1 cellular context compared by ENCODE assay signal in the genomic region with DNA sequence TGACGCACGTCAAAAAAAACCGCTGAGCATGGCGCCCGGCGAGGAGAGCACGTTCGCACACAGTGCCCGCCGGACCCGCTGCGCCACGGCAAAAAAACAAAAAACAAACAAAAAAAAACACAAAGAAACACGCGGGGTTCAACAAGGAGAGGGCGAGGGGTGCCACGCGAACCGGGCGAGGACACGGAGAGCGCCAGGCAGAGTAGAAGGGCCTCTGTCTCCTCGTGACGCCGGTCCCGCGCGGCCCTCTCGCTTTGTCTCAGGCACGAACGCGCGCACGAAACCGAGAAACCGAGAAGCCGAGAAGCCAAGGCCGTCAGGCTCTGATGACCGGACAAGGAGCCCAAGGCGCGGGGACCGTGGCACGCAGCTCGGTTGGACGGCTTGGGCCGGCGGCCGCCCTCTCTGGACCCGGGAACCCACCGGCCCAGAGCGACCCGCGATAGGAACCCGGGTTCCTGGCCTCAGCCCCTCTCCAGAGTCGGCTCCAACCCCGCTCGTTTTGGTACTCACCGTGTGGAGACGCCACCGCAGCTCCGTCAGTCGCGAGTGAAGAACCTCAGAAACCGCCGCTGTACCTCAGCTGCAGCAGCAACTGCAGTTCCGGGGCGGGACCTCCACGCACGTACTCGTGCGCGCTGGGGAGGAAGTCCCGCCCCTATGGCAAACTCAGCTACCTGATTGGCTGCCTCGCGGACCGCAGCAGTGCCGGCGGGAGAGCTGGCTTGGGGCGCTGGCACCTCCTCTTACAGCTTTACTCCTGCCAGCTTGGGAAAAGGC.
TF ChIP-seq lines count a peak whose summit lies in the region.

A gene with protein sequence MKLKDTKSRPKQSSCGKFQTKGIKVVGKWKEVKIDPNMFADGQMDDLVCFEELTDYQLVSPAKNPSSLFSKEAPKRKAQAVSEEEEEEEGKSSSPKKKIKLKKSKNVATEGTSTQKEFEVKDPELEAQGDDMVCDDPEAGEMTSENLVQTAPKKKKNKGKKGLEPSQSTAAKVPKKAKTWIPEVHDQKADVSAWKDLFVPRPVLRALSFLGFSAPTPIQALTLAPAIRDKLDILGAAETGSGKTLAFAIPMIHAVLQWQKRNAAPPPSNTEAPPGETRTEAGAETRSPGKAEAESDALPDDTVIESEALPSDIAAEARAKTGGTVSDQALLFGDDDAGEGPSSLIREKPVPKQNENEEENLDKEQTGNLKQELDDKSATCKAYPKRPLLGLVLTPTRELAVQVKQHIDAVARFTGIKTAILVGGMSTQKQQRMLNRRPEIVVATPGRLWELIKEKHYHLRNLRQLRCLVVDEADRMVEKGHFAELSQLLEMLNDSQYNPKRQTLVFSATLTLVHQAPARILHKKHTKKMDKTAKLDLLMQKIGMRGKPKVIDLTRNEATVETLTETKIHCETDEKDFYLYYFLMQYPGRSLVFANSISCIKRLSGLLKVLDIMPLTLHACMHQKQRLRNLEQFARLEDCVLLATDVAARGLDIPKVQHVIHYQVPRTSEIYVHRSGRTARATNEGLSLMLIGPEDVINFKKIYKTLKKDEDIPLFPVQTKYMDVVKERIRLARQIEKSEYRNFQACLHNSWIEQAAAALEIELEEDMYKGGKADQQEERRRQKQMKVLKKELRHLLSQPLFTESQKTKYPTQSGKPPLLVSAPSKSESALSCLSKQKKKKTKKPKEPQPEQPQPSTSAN (minus strand): TSS at position 597 of the 780 bp plus-strand sequence. CDS start 1,460 bp downstream, outside the sequence.
A gene with protein sequence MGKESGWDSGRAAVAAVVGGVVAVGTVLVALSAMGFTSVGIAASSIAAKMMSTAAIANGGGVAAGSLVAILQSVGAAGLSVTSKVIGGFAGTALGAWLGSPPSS (plus strand): TSS at position 705 of the 780 bp plus-strand sequence. CDS start 15,628 bp downstream, outside the sequence.

TF ChIP-seq in HepG2, 621 proteins besides CTCF, POLR2A, EP300 and RAD21 (continues in another document):
- TF ChIP-seq, protein P1, sequence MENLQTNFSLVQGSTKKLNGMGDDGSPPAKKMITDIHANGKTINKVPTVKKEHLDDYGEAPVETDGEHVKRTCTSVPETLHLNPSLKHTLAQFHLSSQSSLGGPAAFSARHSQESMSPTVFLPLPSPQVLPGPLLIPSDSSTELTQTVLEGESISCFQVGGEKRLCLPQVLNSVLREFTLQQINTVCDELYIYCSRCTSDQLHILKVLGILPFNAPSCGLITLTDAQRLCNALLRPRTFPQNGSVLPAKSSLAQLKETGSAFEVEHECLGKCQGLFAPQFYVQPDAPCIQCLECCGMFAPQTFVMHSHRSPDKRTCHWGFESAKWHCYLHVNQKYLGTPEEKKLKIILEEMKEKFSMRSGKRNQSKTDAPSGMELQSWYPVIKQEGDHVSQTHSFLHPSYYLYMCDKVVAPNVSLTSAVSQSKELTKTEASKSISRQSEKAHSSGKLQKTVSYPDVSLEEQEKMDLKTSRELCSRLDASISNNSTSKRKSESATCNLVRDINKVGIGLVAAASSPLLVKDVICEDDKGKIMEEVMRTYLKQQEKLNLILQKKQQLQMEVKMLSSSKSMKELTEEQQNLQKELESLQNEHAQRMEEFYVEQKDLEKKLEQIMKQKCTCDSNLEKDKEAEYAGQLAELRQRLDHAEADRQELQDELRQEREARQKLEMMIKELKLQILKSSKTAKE (CRISPR knock-in tag; IDR thresholded peaks at IDR 0.05; ENCODE audit: borderline replicate concordance) = 0 out of 2 replicates have a peak, but pooled peaks have one; percentile 18
- TF ChIP-seq ZNF484 (CRISPR knock-in tag; IDR thresholded peaks at IDR 0.05; ENCODE audit: borderline replicate concordance, low read depth) (no peak), ZNF782 (CRISPR knock-in tag; IDR thresholded peaks at IDR 0.05; ENCODE audit: borderline replicate concordance) (peak; percentile 46; the same call in 1 of the 2 replicates), ZKSCAN5 (CRISPR knock-in tag; IDR thresholded peaks at IDR 0.05) (no peak), MAFF (IDR thresholded peaks at IDR 0.05; ENCODE audit: low read depth, low read length) (no peak), GLI4 (CRISPR knock-in tag; IDR thresholded peaks at IDR 0.05; ENCODE audit: borderline replicate concordance) (no peak), HNRNPH1 (optimal IDR thresholded peaks at IDR 0.05; ENCODE audit: low read depth, low read length) (no peak), KDM4B (CRISPR knock-in tag; IDR thresholded peaks at IDR 0.05) (0 out of 2 replicates have a peak, but pooled peaks have one; percentile 48), NRL (CRISPR knock-in tag; IDR thresholded peaks at IDR 0.05; ENCODE audit: borderline replicate concordance) (peak; percentile 90), KDM5A (IDR thresholded peaks at IDR 0.05; ENCODE audit: borderline replicate concordance, low read length) (peak; percentile 52; the same call in 1 of the 2 replicates), MIER3 (CRISPR knock-in tag; IDR thresholded peaks at IDR 0.05; ENCODE audit: borderline replicate concordance) (no peak), SATB2 (CRISPR knock-in tag; IDR thresholded peaks at IDR 0.05) (peak; percentile 16; the same call in 1 of the 2 replicates), NFATC3 (CRISPR knock-in tag; IDR thresholded peaks at IDR 0.05) (0 out of 2 replicates have a peak, but pooled peaks have one; percentile 56), HES4 (CRISPR knock-in tag; IDR thresholded peaks at IDR 0.05; ENCODE audit: borderline replicate concordance) (0 out of 2 replicates have a peak, but pooled peaks have one; percentile 43), KAT7 (CRISPR knock-in tag; IDR thresholded peaks at IDR 0.05; ENCODE audit: borderline replicate concordance) (peak; percentile 65; the same call in 1 of the 2 replicates), ZNF775 (CRISPR knock-in tag; IDR thresholded peaks at IDR 0.05; ENCODE audit: borderline replicate concordance) (no peak), STAG1 (CRISPR knock-in tag; IDR thresholded peaks at IDR 0.05) (no peak), ZNF543 (CRISPR knock-in tag; IDR thresholded peaks at IDR 0.05) (peak; percentile 22; the same call in 1 of the 2 replicates), CBX5 (CRISPR knock-in tag; IDR thresholded peaks at IDR 0.05; ENCODE audit: borderline replicate concordance) (no peak), MTF1 (CRISPR knock-in tag; IDR thresholded peaks at IDR 0.05) (no peak; the same call in 1 of the 2 replicates), DR1 (CRISPR knock-in tag; IDR thresholded peaks at IDR 0.05) (peak; percentile 55; the same call in 1 of the 2 replicates), ATF7-NPFF (CRISPR knock-in tag; IDR thresholded peaks at IDR 0.05; ENCODE audit: low read depth) (peak; percentile 48; the same call in 1 of the 2 replicates), ZNF709 (CRISPR knock-in tag; IDR thresholded peaks at IDR 0.05) (peak; percentile 38; the same call in 1 of the 2 replicates), ZNF124 (CRISPR knock-in tag; IDR thresholded peaks at IDR 0.05) (0 out of 2 replicates have a peak, but pooled peaks have one; percentile 29)
- TF ChIP-seq, protein P2, sequence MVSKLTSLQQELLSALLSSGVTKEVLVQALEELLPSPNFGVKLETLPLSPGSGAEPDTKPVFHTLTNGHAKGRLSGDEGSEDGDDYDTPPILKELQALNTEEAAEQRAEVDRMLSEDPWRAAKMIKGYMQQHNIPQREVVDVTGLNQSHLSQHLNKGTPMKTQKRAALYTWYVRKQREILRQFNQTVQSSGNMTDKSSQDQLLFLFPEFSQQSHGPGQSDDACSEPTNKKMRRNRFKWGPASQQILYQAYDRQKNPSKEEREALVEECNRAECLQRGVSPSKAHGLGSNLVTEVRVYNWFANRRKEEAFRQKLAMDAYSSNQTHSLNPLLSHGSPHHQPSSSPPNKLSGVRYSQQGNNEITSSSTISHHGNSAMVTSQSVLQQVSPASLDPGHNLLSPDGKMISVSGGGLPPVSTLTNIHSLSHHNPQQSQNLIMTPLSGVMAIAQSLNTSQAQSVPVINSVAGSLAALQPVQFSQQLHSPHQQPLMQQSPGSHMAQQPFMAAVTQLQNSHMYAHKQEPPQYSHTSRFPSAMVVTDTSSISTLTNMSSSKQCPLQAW (CRISPR knock-in tag; IDR thresholded peaks at IDR 0.05) = no peak; the same call in 1 of the 2 replicates
- TF ChIP-seq, protein P3, sequence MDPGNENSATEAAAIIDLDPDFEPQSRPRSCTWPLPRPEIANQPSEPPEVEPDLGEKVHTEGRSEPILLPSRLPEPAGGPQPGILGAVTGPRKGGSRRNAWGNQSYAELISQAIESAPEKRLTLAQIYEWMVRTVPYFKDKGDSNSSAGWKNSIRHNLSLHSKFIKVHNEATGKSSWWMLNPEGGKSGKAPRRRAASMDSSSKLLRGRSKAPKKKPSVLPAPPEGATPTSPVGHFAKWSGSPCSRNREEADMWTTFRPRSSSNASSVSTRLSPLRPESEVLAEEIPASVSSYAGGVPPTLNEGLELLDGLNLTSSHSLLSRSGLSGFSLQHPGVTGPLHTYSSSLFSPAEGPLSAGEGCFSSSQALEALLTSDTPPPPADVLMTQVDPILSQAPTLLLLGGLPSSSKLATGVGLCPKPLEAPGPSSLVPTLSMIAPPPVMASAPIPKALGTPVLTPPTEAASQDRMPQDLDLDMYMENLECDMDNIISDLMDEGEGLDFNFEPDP (CRISPR knock-in tag; conservative IDR thresholded peaks at IDR 0.05) = no peak
- TF ChIP-seq, protein P4, sequence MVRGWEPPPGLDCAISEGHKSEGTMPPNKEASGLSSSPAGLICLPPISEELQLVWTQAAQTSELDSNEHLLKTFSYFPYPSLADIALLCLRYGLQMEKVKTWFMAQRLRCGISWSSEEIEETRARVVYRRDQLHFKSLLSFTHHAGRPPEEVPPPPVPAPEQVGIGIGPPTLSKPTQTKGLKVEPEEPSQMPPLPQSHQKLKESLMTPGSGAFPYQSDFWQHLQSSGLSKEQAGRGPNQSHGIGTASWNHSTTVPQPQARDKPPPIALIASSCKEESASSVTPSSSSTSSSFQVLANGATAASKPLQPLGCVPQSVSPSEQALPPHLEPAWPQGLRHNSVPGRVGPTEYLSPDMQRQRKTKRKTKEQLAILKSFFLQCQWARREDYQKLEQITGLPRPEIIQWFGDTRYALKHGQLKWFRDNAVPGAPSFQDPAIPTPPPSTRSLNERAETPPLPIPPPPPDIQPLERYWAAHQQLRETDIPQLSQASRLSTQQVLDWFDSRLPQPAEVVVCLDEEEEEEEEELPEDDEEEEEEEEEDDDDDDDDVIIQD (CRISPR knock-in tag; IDR thresholded peaks at IDR 0.05; ENCODE audit: low read depth) = no peak
- TF ChIP-seq, protein P5, sequence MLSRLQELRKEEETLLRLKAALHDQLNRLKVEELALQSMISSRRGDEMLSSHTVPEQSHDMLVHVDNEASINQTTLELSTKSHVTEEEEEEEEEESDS (CRISPR knock-in tag; IDR thresholded peaks at IDR 0.05; ENCODE audit: borderline replicate concordance) = no peak
- TF ChIP-seq, protein P6, sequence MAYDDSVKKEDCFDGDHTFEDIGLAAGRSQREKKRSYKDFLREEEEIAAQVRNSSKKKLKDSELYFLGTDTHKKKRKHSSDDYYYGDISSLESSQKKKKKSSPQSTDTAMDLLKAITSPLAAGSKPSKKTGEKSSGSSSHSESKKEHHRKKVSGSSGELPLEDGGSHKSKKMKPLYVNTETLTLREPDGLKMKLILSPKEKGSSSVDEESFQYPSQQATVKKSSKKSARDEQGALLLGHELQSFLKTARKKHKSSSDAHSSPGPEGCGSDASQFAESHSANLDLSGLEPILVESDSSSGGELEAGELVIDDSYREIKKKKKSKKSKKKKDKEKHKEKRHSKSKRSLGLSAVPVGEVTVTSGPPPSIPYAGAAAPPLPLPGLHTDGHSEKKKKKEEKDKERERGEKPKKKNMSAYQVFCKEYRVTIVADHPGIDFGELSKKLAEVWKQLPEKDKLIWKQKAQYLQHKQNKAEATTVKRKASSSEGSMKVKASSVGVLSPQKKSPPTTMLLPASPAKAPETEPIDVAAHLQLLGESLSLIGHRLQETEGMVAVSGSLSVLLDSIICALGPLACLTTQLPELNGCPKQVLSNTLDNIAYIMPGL (CRISPR knock-in tag; IDR thresholded peaks at IDR 0.05; ENCODE audit: borderline replicate concordance in 1 of 2, low read depth in 1 of 2) = peak in 1 of 2 experiments; percentile 42; a peak in 1 of 4 replicates
- TF ChIP-seq, protein P7, sequence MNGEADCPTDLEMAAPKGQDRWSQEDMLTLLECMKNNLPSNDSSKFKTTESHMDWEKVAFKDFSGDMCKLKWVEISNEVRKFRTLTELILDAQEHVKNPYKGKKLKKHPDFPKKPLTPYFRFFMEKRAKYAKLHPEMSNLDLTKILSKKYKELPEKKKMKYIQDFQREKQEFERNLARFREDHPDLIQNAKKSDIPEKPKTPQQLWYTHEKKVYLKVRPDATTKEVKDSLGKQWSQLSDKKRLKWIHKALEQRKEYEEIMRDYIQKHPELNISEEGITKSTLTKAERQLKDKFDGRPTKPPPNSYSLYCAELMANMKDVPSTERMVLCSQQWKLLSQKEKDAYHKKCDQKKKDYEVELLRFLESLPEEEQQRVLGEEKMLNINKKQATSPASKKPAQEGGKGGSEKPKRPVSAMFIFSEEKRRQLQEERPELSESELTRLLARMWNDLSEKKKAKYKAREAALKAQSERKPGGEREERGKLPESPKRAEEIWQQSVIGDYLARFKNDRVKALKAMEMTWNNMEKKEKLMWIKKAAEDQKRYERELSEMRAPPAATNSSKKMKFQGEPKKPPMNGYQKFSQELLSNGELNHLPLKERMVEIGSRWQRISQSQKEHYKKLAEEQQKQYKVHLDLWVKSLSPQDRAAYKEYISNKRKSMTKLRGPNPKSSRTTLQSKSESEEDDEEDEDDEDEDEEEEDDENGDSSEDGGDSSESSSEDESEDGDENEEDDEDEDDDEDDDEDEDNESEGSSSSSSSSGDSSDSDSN (CRISPR knock-in tag; IDR thresholded peaks at IDR 0.05) = peak; percentile 50; the same call in 1 of the 2 replicates
- TF ChIP-seq, protein P8, sequence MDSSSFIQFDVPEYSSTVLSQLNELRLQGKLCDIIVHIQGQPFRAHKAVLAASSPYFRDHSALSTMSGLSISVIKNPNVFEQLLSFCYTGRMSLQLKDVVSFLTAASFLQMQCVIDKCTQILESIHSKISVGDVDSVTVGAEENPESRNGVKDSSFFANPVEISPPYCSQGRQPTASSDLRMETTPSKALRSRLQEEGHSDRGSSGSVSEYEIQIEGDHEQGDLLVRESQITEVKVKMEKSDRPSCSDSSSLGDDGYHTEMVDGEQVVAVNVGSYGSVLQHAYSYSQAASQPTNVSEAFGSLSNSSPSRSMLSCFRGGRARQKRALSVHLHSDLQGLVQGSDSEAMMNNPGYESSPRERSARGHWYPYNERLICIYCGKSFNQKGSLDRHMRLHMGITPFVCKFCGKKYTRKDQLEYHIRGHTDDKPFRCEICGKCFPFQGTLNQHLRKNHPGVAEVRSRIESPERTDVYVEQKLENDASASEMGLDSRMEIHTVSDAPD (CRISPR knock-in tag; IDR thresholded peaks at IDR 0.05) = no peak
- TF ChIP-seq, protein P9, sequence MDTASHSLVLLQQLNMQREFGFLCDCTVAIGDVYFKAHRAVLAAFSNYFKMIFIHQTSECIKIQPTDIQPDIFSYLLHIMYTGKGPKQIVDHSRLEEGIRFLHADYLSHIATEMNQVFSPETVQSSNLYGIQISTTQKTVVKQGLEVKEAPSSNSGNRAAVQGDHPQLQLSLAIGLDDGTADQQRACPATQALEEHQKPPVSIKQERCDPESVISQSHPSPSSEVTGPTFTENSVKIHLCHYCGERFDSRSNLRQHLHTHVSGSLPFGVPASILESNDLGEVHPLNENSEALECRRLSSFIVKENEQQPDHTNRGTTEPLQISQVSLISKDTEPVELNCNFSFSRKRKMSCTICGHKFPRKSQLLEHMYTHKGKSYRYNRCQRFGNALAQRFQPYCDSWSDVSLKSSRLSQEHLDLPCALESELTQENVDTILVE (CRISPR knock-in tag; IDR thresholded peaks at IDR 0.05) = no peak
- TF ChIP-seq, protein P10, sequence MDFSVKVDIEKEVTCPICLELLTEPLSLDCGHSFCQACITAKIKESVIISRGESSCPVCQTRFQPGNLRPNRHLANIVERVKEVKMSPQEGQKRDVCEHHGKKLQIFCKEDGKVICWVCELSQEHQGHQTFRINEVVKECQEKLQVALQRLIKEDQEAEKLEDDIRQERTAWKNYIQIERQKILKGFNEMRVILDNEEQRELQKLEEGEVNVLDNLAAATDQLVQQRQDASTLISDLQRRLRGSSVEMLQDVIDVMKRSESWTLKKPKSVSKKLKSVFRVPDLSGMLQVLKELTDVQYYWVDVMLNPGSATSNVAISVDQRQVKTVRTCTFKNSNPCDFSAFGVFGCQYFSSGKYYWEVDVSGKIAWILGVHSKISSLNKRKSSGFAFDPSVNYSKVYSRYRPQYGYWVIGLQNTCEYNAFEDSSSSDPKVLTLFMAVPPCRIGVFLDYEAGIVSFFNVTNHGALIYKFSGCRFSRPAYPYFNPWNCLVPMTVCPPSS (IDR thresholded peaks at IDR 0.05) = no peak
